Comparison of ENCODE assay signal across 26 cellular contexts in genomic region chr14:53912121-53912520, GRCh38.
"Had no signal": no experiment of that assay in that cellular context is flagged by ENCODE, and none has a peak within 500 bp of the region (broad histone marks: within the 10 kb centered on the region; RNA-seq: fewer than 3 reads in every experiment).

No MANE protein-coding gene starts in this region.

- DNase-seq: effector CD8-positive, alpha-beta T cell; endodermal cell; foreskin keratinocyte; heart left ventricle; hippocampal formation; left colon; left ventricle myocardium superior; lower lobe of right lung; naive thymus-derived CD8-positive, alpha-beta T cell; nephron progenitor cell; nucleus accumbens; stimulated activated CD4-positive, alpha-beta T cell treated with anti-CD3 and anti-CD28 coated beads, Interleukin-12 subunit alpha, Interleukin-12 subunit beta, amount 100 ng/mL, for 4 hours; stimulated activated CD4-positive, alpha-beta T cell treated with anti-CD3 and anti-CD28 coated beads, Interleukin-1b, Interleukin-23, amount 100 ng/mL, for 48 hours; stimulated activated CD4-positive, alpha-beta T cell treated with anti-CD3 and anti-CD28 coated beads, Interleukin-4, amount 100 ng/mL, for 1 hour; stimulated activated CD8-positive, alpha-beta memory T cell treated with anti-CD3 and anti-CD28 coated beads, Interleukin-4, amount 100 ng/mL, for 48 hours; stimulated activated naive CD4-positive, alpha-beta T cell; stomach; thyroid gland; trophoblast cell had no signal

- H3K4me1 ChIP-seq: esophagus muscularis mucosa, foreskin keratinocyte, gastroesophageal sphincter, heart left ventricle, lower lobe of right lung, prostate gland, right atrium auricular region, stomach, thyroid gland, vagina had no signal

- ATAC-seq: foreskin keratinocyte; gastroesophageal sphincter; heart left ventricle; left colon; left ventricle myocardium superior; lower lobe of right lung; naive thymus-derived CD8-positive, alpha-beta T cell; sciatic nerve had no signal

- H3K4me2 ChIP-seq: smooth muscle cell had no signal

- H3K27me3 ChIP-seq: esophagus muscularis mucosa, gastroesophageal sphincter, heart left ventricle, right atrium auricular region, stomach, thyroid gland, vagina had no signal

- H3K4me3 ChIP-seq: esophagus muscularis mucosa, gastroesophageal sphincter, heart left ventricle, lower lobe of right lung, prostate gland, right atrium auricular region, smooth muscle cell, stomach, thyroid gland, vagina had no signal

- H3K9me3 ChIP-seq: esophagus muscularis mucosa, gastroesophageal sphincter, lower lobe of right lung, prostate gland, right atrium auricular region, thyroid gland, vagina had no signal

- H3K36me3 ChIP-seq: esophagus muscularis mucosa, gastroesophageal sphincter, heart left ventricle, lower lobe of right lung, prostate gland, right atrium auricular region, stomach, thyroid gland, vagina had no signal

- H3K27ac ChIP-seq: esophagus muscularis mucosa, foreskin keratinocyte, gastroesophageal sphincter, heart left ventricle, lower lobe of right lung, prostate gland, right atrium auricular region, stomach, thyroid gland, vagina had no signal
